Comparison of ENCODE assay signal across 1 cellular context in the genomic region with DNA sequence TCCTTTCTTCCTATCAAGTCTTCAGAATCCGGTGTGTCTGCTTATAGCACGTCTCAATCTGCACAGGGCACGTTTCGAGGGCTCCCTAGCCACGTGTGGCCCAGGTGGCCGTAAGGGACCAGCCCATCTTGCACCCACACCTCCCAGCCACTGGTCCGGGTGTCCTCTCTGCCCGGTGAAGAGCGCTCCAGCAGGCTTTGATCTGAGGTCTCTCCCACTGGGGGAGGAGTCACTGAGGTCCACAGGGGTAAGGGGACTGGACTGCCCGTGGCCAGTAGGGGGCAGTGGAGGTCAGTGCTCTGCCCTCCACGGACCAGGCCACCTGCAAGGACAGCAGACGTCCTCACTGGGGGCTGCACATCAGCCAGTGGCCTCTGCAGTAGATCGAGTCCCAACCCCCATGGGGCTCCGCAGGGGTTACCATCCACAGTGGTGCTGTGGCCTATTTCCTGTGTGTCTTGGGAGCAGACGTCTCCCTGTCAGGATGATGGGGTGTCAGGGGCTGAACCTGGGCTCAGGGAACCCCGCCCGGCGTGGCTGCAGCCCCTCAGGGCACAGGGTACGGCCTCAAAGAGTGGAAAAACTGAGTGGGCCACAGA.
TF ChIP-seq lines count a peak whose summit lies in the region.

No MANE protein-coding gene starts in this region.

TF ChIP-seq in HEK293, 187 proteins besides CTCF, POLR2A, EP300 and RAD21 (continued from another document and continues in another):
- TF ChIP-seq, protein P1, sequence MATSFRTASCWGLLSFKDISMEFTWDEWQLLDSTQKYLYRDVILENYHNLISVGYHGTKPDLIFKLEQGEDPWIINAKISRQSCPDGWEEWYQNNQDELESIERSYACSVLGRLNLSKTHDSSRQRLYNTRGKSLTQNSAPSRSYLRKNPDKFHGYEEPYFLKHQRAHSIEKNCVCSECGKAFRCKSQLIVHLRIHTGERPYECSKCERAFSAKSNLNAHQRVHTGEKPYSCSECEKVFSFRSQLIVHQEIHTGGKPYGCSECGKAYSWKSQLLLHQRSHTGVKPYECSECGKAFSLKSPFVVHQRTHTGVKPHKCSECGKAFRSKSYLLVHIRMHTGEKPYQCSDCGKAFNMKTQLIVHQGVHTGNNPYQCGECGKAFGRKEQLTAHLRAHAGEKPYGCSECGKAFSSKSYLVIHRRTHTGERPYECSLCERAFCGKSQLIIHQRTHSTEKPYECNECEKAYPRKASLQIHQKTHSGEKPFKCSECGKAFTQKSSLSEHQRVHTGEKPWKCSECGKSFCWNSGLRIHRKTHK (tag by site-specific recombination; IDR thresholded peaks at IDR 0.05), result no peak
- TF ChIP-seq ZNF521 (tag by site-specific recombination; IDR thresholded peaks at IDR 0.05), result no peak
- TF ChIP-seq, protein P2, sequence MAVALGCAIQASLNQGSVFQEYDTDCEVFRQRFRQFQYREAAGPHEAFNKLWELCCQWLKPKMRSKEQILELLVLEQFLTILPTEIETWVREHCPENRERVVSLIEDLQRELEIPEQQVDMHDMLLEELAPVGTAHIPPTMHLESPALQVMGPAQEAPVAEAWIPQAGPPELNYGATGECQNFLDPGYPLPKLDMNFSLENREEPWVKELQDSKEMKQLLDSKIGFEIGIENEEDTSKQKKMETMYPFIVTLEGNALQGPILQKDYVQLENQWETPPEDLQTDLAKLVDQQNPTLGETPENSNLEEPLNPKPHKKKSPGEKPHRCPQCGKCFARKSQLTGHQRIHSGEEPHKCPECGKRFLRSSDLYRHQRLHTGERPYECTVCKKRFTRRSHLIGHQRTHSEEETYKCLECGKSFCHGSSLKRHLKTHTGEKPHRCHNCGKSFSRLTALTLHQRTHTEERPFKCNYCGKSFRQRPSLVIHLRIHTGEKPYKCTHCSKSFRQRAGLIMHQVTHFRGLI (tag by site-specific recombination; IDR thresholded peaks at IDR 0.05), result no peak
- TF ChIP-seq, protein P3, sequence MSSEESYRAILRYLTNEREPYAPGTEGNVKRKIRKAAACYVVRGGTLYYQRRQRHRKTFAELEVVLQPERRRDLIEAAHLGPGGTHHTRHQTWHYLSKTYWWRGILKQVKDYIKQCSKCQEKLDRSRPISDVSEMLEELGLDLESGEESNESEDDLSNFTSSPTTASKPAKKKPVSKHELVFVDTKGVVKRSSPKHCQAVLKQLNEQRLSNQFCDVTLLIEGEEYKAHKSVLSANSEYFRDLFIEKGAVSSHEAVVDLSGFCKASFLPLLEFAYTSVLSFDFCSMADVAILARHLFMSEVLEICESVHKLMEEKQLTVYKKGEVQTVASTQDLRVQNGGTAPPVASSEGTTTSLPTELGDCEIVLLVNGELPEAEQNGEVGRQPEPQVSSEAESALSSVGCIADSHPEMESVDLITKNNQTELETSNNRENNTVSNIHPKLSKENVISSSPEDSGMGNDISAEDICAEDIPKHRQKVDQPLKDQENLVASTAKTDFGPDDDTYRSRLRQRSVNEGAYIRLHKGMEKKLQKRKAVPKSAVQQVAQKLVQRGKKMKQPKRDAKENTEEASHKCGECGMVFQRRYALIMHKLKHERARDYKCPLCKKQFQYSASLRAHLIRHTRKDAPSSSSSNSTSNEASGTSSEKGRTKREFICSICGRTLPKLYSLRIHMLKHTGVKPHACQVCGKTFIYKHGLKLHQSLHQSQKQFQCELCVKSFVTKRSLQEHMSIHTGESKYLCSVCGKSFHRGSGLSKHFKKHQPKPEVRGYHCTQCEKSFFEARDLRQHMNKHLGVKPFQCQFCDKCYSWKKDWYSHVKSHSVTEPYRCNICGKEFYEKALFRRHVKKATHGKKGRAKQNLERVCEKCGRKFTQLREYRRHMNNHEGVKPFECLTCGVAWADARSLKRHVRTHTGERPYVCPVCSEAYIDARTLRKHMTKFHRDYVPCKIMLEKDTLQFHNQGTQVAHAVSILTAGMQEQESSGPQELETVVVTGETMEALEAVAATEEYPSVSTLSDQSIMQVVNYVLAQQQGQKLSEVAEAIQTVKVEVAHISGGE (tag by site-specific recombination; conservative IDR thresholded peaks at IDR 0.05; ENCODE audit: low read depth), result no peak
- TF ChIP-seq, protein P4, sequence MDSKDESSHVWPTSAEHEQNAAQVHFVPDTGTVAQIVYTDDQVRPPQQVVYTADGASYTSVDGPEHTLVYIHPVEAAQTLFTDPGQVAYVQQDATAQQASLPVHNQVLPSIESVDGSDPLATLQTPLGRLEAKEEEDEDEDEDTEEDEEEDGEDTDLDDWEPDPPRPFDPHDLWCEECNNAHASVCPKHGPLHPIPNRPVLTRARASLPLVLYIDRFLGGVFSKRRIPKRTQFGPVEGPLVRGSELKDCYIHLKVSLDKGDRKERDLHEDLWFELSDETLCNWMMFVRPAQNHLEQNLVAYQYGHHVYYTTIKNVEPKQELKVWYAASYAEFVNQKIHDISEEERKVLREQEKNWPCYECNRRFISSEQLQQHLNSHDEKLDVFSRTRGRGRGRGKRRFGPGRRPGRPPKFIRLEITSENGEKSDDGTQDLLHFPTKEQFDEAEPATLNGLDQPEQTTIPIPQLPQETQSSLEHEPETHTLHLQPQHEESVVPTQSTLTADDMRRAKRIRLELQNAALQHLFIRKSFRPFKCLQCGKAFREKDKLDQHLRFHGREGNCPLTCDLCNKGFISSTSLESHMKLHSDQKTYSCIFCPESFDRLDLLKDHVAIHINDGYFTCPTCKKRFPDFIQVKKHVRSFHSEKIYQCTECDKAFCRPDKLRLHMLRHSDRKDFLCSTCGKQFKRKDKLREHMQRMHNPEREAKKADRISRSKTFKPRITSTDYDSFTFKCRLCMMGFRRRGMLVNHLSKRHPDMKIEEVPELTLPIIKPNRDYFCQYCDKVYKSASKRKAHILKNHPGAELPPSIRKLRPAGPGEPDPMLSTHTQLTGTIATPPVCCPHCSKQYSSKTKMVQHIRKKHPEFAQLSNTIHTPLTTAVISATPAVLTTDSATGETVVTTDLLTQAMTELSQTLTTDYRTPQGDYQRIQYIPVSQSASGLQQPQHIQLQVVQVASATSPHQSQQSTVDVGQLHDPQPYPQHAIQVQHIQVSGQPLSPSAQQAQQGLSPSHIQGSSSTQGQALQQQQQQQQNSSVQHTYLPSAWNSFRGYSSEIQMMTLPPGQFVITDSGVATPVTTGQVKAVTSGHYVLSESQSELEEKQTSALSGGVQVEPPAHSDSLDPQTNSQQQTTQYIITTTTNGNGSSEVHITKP (tag by site-specific recombination; IDR thresholded peaks at IDR 0.05), result peak; percentile 26; the same call in 1 of the 2 replicates
- peak; percentile 47 for TF ChIP-seq ZIC2 (tag by site-specific recombination; IDR thresholded peaks at IDR 0.05)
- no peak for TF ChIP-seq ZNF600 (tag by site-specific recombination; IDR thresholded peaks at IDR 0.05)
- no peak for TF ChIP-seq ZNF624 (tag by site-specific recombination; IDR thresholded peaks at IDR 0.05)
- no peak for TF ChIP-seq ZNF239 (tag by site-specific recombination; IDR thresholded peaks at IDR 0.05)
- TF ChIP-seq, protein P5, sequence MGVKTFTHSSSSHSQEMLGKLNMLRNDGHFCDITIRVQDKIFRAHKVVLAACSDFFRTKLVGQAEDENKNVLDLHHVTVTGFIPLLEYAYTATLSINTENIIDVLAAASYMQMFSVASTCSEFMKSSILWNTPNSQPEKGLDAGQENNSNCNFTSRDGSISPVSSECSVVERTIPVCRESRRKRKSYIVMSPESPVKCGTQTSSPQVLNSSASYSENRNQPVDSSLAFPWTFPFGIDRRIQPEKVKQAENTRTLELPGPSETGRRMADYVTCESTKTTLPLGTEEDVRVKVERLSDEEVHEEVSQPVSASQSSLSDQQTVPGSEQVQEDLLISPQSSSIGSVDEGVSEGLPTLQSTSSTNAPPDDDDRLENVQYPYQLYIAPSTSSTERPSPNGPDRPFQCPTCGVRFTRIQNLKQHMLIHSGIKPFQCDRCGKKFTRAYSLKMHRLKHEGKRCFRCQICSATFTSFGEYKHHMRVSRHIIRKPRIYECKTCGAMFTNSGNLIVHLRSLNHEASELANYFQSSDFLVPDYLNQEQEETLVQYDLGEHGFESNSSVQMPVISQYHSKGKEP (tag by site-specific recombination; IDR thresholded peaks at IDR 0.05), result no peak
- no peak for TF ChIP-seq ZNF133 (tag by site-specific recombination; IDR thresholded peaks at IDR 0.05)
- no peak for TF ChIP-seq ZNF585B (tag by site-specific recombination; IDR thresholded peaks at IDR 0.05)
- no peak for TF ChIP-seq ZNF2 (tag by site-specific recombination; IDR thresholded peaks at IDR 0.05)
- no peak for TF ChIP-seq SALL2 (tag by site-specific recombination; IDR thresholded peaks at IDR 0.05; ENCODE audit: borderline replicate concordance)
- TF ChIP-seq, protein P6, sequence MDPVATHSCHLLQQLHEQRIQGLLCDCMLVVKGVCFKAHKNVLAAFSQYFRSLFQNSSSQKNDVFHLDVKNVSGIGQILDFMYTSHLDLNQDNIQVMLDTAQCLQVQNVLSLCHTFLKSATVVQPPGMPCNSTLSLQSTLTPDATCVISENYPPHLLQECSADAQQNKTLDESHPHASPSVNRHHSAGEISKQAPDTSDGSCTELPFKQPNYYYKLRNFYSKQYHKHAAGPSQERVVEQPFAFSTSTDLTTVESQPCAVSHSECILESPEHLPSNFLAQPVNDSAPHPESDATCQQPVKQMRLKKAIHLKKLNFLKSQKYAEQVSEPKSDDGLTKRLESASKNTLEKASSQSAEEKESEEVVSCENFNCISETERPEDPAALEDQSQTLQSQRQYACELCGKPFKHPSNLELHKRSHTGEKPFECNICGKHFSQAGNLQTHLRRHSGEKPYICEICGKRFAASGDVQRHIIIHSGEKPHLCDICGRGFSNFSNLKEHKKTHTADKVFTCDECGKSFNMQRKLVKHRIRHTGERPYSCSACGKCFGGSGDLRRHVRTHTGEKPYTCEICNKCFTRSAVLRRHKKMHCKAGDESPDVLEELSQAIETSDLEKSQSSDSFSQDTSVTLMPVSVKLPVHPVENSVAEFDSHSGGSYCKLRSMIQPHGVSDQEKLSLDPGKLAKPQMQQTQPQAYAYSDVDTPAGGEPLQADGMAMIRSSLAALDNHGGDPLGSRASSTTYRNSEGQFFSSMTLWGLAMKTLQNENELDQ (tag by site-specific recombination; IDR thresholded peaks at IDR 0.05; ENCODE audit: low read depth), result no peak
- TF ChIP-seq, protein P7, sequence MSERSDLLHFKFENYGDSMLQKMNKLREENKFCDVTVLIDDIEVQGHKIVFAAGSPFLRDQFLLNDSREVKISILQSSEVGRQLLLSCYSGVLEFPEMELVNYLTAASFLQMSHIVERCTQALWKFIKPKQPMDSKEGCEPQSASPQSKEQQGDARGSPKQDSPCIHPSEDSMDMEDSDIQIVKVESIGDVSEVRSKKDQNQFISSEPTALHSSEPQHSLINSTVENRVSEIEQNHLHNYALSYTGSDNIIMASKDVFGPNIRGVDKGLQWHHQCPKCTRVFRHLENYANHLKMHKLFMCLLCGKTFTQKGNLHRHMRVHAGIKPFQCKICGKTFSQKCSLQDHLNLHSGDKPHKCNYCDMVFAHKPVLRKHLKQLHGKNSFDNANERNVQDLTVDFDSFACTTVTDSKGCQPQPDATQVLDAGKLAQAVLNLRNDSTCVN (tag by site-specific recombination; optimal IDR thresholded peaks at IDR 0.05), result no peak
- no peak for TF ChIP-seq ZBTB1 (tag by site-specific recombination; IDR thresholded peaks at IDR 0.05)
- TF ChIP-seq, protein P8, sequence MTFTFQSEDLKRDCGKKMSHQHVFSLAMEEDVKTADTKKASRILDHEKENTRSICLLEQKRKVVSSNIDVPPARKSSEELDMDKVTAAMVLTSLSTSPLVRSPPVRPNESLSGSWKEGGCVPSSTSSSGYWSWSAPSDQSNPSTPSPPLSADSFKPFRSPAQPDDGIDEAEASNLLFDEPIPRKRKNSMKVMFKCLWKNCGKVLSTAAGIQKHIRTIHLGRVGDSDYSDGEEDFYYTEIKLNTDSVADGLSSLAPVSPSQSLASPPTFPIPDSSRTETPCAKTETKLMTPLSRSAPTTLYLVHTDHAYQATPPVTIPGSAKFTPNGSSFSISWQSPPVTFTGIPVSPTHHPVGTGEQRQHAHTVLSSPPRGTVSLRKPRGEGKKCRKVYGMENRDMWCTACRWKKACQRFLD (tag by site-specific recombination; IDR thresholded peaks at IDR 0.05), result no peak
- no peak for TF ChIP-seq ZNF792 (tag by site-specific recombination; IDR thresholded peaks at IDR 0.05)
- TF ChIP-seq, protein P9, sequence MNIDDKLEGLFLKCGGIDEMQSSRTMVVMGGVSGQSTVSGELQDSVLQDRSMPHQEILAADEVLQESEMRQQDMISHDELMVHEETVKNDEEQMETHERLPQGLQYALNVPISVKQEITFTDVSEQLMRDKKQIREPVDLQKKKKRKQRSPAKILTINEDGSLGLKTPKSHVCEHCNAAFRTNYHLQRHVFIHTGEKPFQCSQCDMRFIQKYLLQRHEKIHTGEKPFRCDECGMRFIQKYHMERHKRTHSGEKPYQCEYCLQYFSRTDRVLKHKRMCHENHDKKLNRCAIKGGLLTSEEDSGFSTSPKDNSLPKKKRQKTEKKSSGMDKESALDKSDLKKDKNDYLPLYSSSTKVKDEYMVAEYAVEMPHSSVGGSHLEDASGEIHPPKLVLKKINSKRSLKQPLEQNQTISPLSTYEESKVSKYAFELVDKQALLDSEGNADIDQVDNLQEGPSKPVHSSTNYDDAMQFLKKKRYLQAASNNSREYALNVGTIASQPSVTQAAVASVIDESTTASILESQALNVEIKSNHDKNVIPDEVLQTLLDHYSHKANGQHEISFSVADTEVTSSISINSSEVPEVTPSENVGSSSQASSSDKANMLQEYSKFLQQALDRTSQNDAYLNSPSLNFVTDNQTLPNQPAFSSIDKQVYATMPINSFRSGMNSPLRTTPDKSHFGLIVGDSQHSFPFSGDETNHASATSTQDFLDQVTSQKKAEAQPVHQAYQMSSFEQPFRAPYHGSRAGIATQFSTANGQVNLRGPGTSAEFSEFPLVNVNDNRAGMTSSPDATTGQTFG (tag by site-specific recombination; IDR thresholded peaks at IDR 0.05; ENCODE audit: borderline replicate concordance), result no peak
- TF ChIP-seq GLIS1 (tag by site-specific recombination; IDR thresholded peaks at IDR 0.05), result peak; percentile 80
- no peak for TF ChIP-seq ZNF311 (tag by site-specific recombination; IDR thresholded peaks at IDR 0.05; ENCODE audit: borderline replicate concordance)
- TF ChIP-seq ZNF423 (tag by site-specific recombination; IDR thresholded peaks at IDR 0.05), result no peak
- no peak for TF ChIP-seq ZNF391 (tag by site-specific recombination; IDR thresholded peaks at IDR 0.05; ENCODE audit: borderline replicate concordance, low read depth)
- peak; percentile 75 for TF ChIP-seq GLIS2 (tag by site-specific recombination; IDR thresholded peaks at IDR 0.05)
- no peak for TF ChIP-seq ZSCAN23 (tag by site-specific recombination; IDR thresholded peaks at IDR 0.05)
- no peak for TF ChIP-seq ZNF707 (tag by site-specific recombination; IDR thresholded peaks at IDR 0.05)
- no peak for TF ChIP-seq KLF9 (tag by site-specific recombination; IDR thresholded peaks at IDR 0.05; ENCODE audit: low read depth)
- no peak for TF ChIP-seq ZNF426 (tag by site-specific recombination; IDR thresholded peaks at IDR 0.05)
- TF ChIP-seq, protein P10, sequence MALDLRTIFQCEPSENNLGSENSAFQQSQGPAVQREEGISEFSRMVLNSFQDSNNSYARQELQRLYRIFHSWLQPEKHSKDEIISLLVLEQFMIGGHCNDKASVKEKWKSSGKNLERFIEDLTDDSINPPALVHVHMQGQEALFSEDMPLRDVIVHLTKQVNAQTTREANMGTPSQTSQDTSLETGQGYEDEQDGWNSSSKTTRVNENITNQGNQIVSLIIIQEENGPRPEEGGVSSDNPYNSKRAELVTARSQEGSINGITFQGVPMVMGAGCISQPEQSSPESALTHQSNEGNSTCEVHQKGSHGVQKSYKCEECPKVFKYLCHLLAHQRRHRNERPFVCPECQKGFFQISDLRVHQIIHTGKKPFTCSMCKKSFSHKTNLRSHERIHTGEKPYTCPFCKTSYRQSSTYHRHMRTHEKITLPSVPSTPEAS (tag by site-specific recombination; IDR thresholded peaks at IDR 0.05), result no peak
